8 cellular contexts compared by ENCODE assay signal in genomic region chr10:117217196-117217761, GRCh38. TPM values are rescaled to one million over a fixed set of nuclear protein-coding genes. Genes with fewer than 3 reads are reported as not detected.
DNase-seq lines count a peak whose midpoint lies in the region; ATAC-seq and TF ChIP-seq lines count a peak whose summit lies in the region.

No MANE protein-coding gene starts in this region.

- H3K27me3 ChIP-seq in brain microvascular endothelial cell (replicated peaks) (peaks cover 5% of the 10 kb centered on the region), lower lobe of right lung (ENCODE audit: low read depth) (peaks cover 32% of the 10 kb centered on the region), upper lobe of right lung (peaks cover 26% of the 10 kb centered on the region)

- H3K9me3 ChIP-seq in lower lobe of right lung = peaks cover 6% of the 10 kb centered on the region
- no peaks in the 10 kb centered on the region for H3K9me3 ChIP-seq in upper lobe of right lung

- ATAC-seq in GM21576 (IDR thresholded peaks at IDR 0.05; ENCODE audit: unreplicated experiment) (peak; percentile 56), lower lobe of right lung (peak; percentile 45 to 56), upper lobe of right lung (peak; percentile 41)

- DNase-seq in ELR (ENCODE audit: low read depth) (peak; percentile 20), NCI-H69 (lab: John Stamatoyannopoulos, UW) (peak; percentile 68), brain microvascular endothelial cell (no peak), lower lobe of right lung (no peak), upper lobe of right lung (no peak), cortex of kidney (lab: John Stamatoyannopoulos, UW) (no peak), NCI-H1417 treated with DMSO at 0.1 percent for 48 hours (lab: John Stamatoyannopoulos, UW) (no peak)

- H3K4me3 ChIP-seq in brain microvascular endothelial cell (ENCODE audit: low read depth, low read length) (peak overlapping the region; percentile 49), lower lobe of right lung (peak overlapping the region; percentile 56), upper lobe of right lung (peak overlapping the region; percentile 44)

- intact Hi-C loops in lower lobe of right lung (cut with DNase I) = no loop called here
- intact Hi-C loops in upper lobe of right lung (cut with DNase I) = no loop called here

- in situ Hi-C loops in brain microvascular endothelial cell (cut with HindIII; ENCODE audit: low pct_ligation_motif_present, low sequenced_read_pairs) = no loop called here

- H3K36me3 ChIP-seq in brain microvascular endothelial cell (replicated peaks) = no peaks in the 10 kb centered on the region
- no peaks in the 10 kb centered on the region for H3K36me3 ChIP-seq in lower lobe of right lung
- H3K36me3 ChIP-seq in upper lobe of right lung = no peaks in the 10 kb centered on the region

- H3K27ac ChIP-seq in brain microvascular endothelial cell (no peak overlapping the region), lower lobe of right lung (no peak overlapping the region), upper lobe of right lung (no peak overlapping the region)

- no peak for TF ChIP-seq CTCF in brain microvascular endothelial cell (IDR thresholded peaks at IDR 0.05; ENCODE audit: low read depth, low read length, missing control alignments)
- TF ChIP-seq CTCF in lower lobe of right lung (IDR thresholded peaks at IDR 0.05) = no peak
- no peak for TF ChIP-seq CTCF in upper lobe of right lung (IDR thresholded peaks at IDR 0.05)

- H3K4me1 ChIP-seq in lower lobe of right lung (peaks cover 14% of the 10 kb centered on the region), upper lobe of right lung (peaks cover 13% of the 10 kb centered on the region)

RNA-seq across cellular contexts. Expression of gene KCNK18, which starts 20.0 kb away (rescaled TPM):
- total RNA-seq in lower lobe of right lung (not detected), upper lobe of right lung (not detected)

RNA-seq across cellular contexts. Expression of gene SLC18A2, which starts 23.6 kb away (rescaled TPM):
- total RNA-seq in lower lobe of right lung = 6.3 TPM
- 5.2 TPM for total RNA-seq in upper lobe of right lung

Comparison
In these comparisons a context has a peak if more than half of its experiments do, and no peak if none do; other contexts are left out.
1. DNase-seq: peak in ELR (single experiment) and NCI-H69 (single experiment); none in brain microvascular endothelial cell (single experiment), lower lobe of right lung (single experiment), upper lobe of right lung (single experiment), cortex of kidney (single experiment) and NCI-H1417 treated with DMSO at 0.1 percent for 48 hours (single experiment).
2. Peak in every context shown above with its lines, with median percentiles within 50 percentile points of each other: ATAC-seq and H3K4me3 ChIP-seq.